ENCODE assay signal across 8 cellular contexts in genomic region chr3:111392911-111393351, GRCh38.
DNase-seq lines count a peak whose midpoint lies in the region; ATAC-seq, FAIRE-seq and TF ChIP-seq lines count a peak whose summit lies in the region.

No MANE protein-coding gene starts in this region.

- no peaks in the 10 kb centered on the region for H3K27me3 Mint-ChIP-seq in activated CD8-positive, alpha-beta T cell treated with anti-CD3 and anti-CD28 coated beads for 36 hours

- 91 to 92% methylated on average over 2 of the region's 2 CpGs for WGBS in testis, 2 donors

- intact Hi-C loops in activated CD8-positive, alpha-beta T cell treated with anti-CD3 and anti-CD28 coated beads for 36 hours (cut with micrococcal nuclease): no loop called here
- intact Hi-C loops in testis (cut with DNase I; ENCODE audit: low total_unique reads): no loop called here

- TF ChIP-seq CTCF in activated CD8-positive, alpha-beta T cell treated with anti-CD3 and anti-CD28 coated beads for 36 hours (IDR thresholded peaks at IDR 0.05): no peak
- TF ChIP-seq CTCF in testis (IDR thresholded peaks at IDR 0.05): no peak

- H3K27ac ChIP-seq in testis: no peak overlapping the region

- no peaks in the 10 kb centered on the region for H3K36me3 ChIP-seq in testis (ENCODE audit: low read depth, missing control alignments)

- no peak for TF ChIP-seq POLR2A in GM12892 (IDR thresholded peaks at IDR 0.05; ENCODE audit: low read depth, low read length)
- TF ChIP-seq POLR2A in testis (IDR thresholded peaks at IDR 0.05): no peak

- no peaks in the 10 kb centered on the region for H3K4me1 ChIP-seq in testis

- peaks cover 4% of the 10 kb centered on the region for H3K36me3 Mint-ChIP-seq in activated CD8-positive, alpha-beta T cell treated with anti-CD3 and anti-CD28 coated beads for 36 hours (ENCODE audit: low read depth)

- H3K9me3 ChIP-seq in testis: no peaks in the 10 kb centered on the region

- no peaks in the 10 kb centered on the region for H3K27me3 ChIP-seq in testis

- no peak for FAIRE-seq in GM12892 (lab: Jason Lieb, UNC)

- H3K27ac Mint-ChIP-seq in activated CD8-positive, alpha-beta T cell treated with anti-CD3 and anti-CD28 coated beads for 36 hours: no peak overlapping the region

- DNase-seq in Daoy (ENCODE audit: low read depth) (peak; percentile 14), NAMALWA (ENCODE audit: low spot score) (peak; percentile 16), mucosa of gallbladder (ENCODE audit: low spot score) (peak; percentile 10), GM12892 (ENCODE audit: insufficient read length) (no peak), testis (no peak)
- DNase-seq in activated CD8-positive, alpha-beta T cell treated with anti-CD3 and anti-CD28 coated beads for 36 hours: peak; percentile 41

- no peak overlapping the region for H3K4me3 ChIP-seq in testis

- ATAC-seq in activated CD8-positive, alpha-beta T cell treated with anti-CD3 and anti-CD28 coated beads for 36 hours: peak; percentile 88
- ATAC-seq in GM21447 (IDR thresholded peaks at IDR 0.05; ENCODE audit: unreplicated experiment): no peak
- ATAC-seq in HG03565 (IDR thresholded peaks at IDR 0.05; ENCODE audit: unreplicated experiment): no peak

- CTCF ChIA-PET in activated CD8-positive, alpha-beta T cell treated with anti-CD3 and anti-CD28 coated beads for 36 hours (lab: Charles Lee): no interaction called here

- POLR2A ChIA-PET in activated CD8-positive, alpha-beta T cell treated with anti-CD3 and anti-CD28 coated beads for 36 hours (lab: Charles Lee): interaction anchor here (0.6 kb wide), 1 partner anchor 137 kb away, joined by 3 read pairs; no protein-coding TSS in a partner anchor

- H3K4me3 Mint-ChIP-seq in activated CD8-positive, alpha-beta T cell treated with anti-CD3 and anti-CD28 coated beads for 36 hours: no peak overlapping the region

- peaks cover 13% of the 10 kb centered on the region for H3K4me1 Mint-ChIP-seq in activated CD8-positive, alpha-beta T cell treated with anti-CD3 and anti-CD28 coated beads for 36 hours (ENCODE audit: low read depth)

- peaks cover 20% of the 10 kb centered on the region for H3K9me3 Mint-ChIP-seq in activated CD8-positive, alpha-beta T cell treated with anti-CD3 and anti-CD28 coated beads for 36 hours

Comparison
In these comparisons a context has a peak if more than half of its experiments do, and no peak if none do; other contexts are left out.
1. DNase-seq: peak in Daoy (single experiment), NAMALWA (single experiment), activated CD8-positive, alpha-beta T cell treated with anti-CD3 and anti-CD28 coated beads for 36 hours (single experiment) and mucosa of gallbladder (single experiment); none in GM12892 (single experiment) and testis (single experiment).